In the genomic region with DNA sequence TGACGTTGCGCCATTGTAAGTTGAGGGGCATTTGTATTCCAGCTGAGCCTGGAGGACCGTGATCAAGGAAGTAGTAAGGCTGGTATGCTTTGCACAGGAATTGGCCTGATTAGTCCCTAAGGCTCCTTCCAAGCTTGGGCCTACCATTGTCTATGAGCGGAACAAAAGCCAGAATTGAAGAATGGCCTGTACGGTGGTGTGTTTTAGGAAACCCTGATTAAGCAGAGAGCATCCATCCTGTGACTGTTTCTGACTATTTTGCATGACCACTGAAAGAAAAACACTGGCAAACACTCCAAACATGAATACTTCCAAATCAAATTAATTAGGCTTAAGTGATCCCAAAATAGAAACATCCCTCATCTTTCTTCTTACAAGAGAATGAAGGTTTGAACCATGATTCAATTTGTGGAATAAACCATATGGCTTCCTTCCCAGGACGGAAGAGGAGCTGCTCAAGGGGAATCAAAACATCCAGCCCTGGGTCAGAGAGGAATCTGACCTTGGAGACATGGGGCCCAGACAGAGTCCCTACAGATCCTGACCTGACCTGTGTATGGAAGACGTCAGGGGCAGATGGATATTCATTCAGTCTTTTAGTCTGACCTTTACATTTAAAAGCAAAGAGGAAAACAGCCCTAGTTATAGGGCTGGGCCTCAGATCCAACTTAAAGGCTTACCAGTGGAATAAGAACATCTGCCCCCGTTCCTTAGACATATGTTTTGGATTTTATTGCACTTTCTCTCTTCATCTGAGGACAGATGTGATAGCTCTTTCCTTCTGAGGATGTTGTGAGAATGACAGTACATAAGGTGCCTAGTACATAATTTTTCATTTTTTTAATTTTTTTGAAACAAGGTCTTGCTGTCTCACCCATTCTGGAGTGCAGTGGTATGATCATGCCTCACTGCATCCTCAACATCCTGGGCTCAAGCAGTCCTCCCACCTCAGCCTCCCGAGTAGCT, we compare ENCODE assay signal across 32 cellular contexts. TPM values are rescaled to one million over a fixed set of nuclear protein-coding genes. Genes with fewer than 3 reads are reported as not detected.
DNase-seq lines count a peak whose midpoint lies in the region; ATAC-seq and TF ChIP-seq lines count a peak whose summit lies in the region.
"Had no signal": no experiment of that assay in that cellular context is flagged by ENCODE, and none has a peak within 500 bp of the region (broad histone marks: within the 10 kb centered on the region; RNA-seq: fewer than 3 reads in every experiment).

No MANE protein-coding gene starts in this region.

- ATAC-seq in upper lobe of right lung (no peak), HG03097 (IDR thresholded peaks at IDR 0.05; ENCODE audit: low FRiP score, unreplicated experiment) (no peak)
- ATAC-seq: activated CD4-positive, alpha-beta T cell treated with anti-CD3 and anti-CD28 coated beads for 36 hours; activated CD8-positive, alpha-beta T cell treated with anti-CD3 and anti-CD28 coated beads for 36 hours; foreskin keratinocyte; heart left ventricle; naive thymus-derived CD8-positive, alpha-beta T cell had no signal

- H3K4me1 Mint-ChIP-seq in activated T-helper 1 cell treated with anti-CD3 and anti-CD28 coated beads, Interleukin-12 subunit alpha, Interleukin-12 subunit beta, Interleukin-2, Interleukin-4 antibody, amounts not matched to agents 30 ng/mL and 10 ng/mL and 1 ng/mL, durations not matched to agents 14 hours and 24 hours and 36 hours (ENCODE audit: low read depth), result no peaks in the 10 kb centered on the region
- H3K4me1 Mint-ChIP-seq: activated CD4-positive, alpha-beta T cell treated with anti-CD3 and anti-CD28 coated beads for 36 hours had no signal

- no peak overlapping the region for H3K9ac ChIP-seq in adipocyte (ENCODE audit: low read length)

- H3K9me3 Mint-ChIP-seq in activated T-helper 1 cell treated with anti-CD3 and anti-CD28 coated beads, Interleukin-12 subunit alpha, Interleukin-12 subunit beta, Interleukin-2, Interleukin-4 antibody, amounts not matched to agents 30 ng/mL and 10 ng/mL and 1 ng/mL, durations not matched to agents 14 hours and 24 hours and 36 hours, result no peaks in the 10 kb centered on the region
- H3K9me3 Mint-ChIP-seq: activated CD8-positive, alpha-beta T cell treated with anti-CD3 and anti-CD28 coated beads for 36 hours; activated naive CD4-positive, alpha-beta T cell treated with anti-CD3 and anti-CD28 coated beads for 36 hours; naive thymus-derived CD8-positive, alpha-beta T cell had no signal

- H3K27me3 Mint-ChIP-seq in activated T-helper 1 cell treated with anti-CD3 and anti-CD28 coated beads, Interleukin-12 subunit alpha, Interleukin-12 subunit beta, Interleukin-2, Interleukin-4 antibody, amounts not matched to agents 30 ng/mL and 10 ng/mL and 1 ng/mL, durations not matched to agents 14 hours and 24 hours and 36 hours (ENCODE audit: insufficient read depth), result peaks cover 14% of the 10 kb centered on the region
- H3K27me3 Mint-ChIP-seq: activated CD4-positive, alpha-beta T cell treated with anti-CD3 and anti-CD28 coated beads for 36 hours; activated CD8-positive, alpha-beta T cell treated with anti-CD3 and anti-CD28 coated beads for 36 hours had no signal

- H3K36me3 Mint-ChIP-seq in activated T-helper 1 cell treated with anti-CD3 and anti-CD28 coated beads, Interleukin-12 subunit alpha, Interleukin-12 subunit beta, Interleukin-2, Interleukin-4 antibody, amounts not matched to agents 30 ng/mL and 10 ng/mL and 1 ng/mL, durations not matched to agents 14 hours and 24 hours and 36 hours (ENCODE audit: low read depth), result no peaks in the 10 kb centered on the region
- H3K36me3 Mint-ChIP-seq: naive thymus-derived CD8-positive, alpha-beta T cell had no signal

- H3K27me3 ChIP-seq in adipocyte (replicated peaks; ENCODE audit: control insufficient read depth, insufficient read depth, low read length) (no peaks in the 10 kb centered on the region), upper lobe of right lung (no peaks in the 10 kb centered on the region)
- H3K27me3 ChIP-seq: heart left ventricle had no signal

- TF ChIP-seq CTCF in fibroblast of villous mesenchyme (IDR thresholded peaks at IDR 0.05; ENCODE audit: insufficient read depth, low read depth, low read length), result no peak
- no peak for TF ChIP-seq CTCF in upper lobe of right lung (IDR thresholded peaks at IDR 0.05)

- H3K36me3 ChIP-seq in adipocyte (ENCODE audit: control insufficient read depth, insufficient read depth, low read length, severe bottlenecking) (no peaks in the 10 kb centered on the region), upper lobe of right lung (no peaks in the 10 kb centered on the region)
- H3K36me3 ChIP-seq: HAP-1, heart left ventricle had no signal

- H3K4me1 ChIP-seq in adipocyte (ENCODE audit: control insufficient read depth, insufficient read depth, low read length) (peaks cover 16% of the 10 kb centered on the region), upper lobe of right lung (no peaks in the 10 kb centered on the region)
- H3K4me1 ChIP-seq: foreskin keratinocyte, HAP-1 had no signal

- intact Hi-C loops in upper lobe of right lung (cut with DNase I), result no loop called here
- intact Hi-C loops in activated T-helper 1 cell treated with anti-CD3 and anti-CD28 coated beads, Interleukin-12 subunit alpha, Interleukin-12 subunit beta, Interleukin-2, Interleukin-4 antibody, amounts not matched to agents 30 ng/mL and 10 ng/mL and 1 ng/mL, durations not matched to agents 14 hours and 24 hours and 36 hours (cut with micrococcal nuclease), result no loop called here

- no peak overlapping the region for H3K4me3 Mint-ChIP-seq in activated T-helper 1 cell treated with anti-CD3 and anti-CD28 coated beads, Interleukin-12 subunit alpha, Interleukin-12 subunit beta, Interleukin-2, Interleukin-4 antibody, amounts not matched to agents 30 ng/mL and 10 ng/mL and 1 ng/mL, durations not matched to agents 14 hours and 24 hours and 36 hours
- H3K4me3 Mint-ChIP-seq: activated CD4-positive, alpha-beta T cell treated with anti-CD3 and anti-CD28 coated beads for 36 hours; activated CD8-positive, alpha-beta T cell treated with anti-CD3 and anti-CD28 coated beads for 36 hours; activated naive CD4-positive, alpha-beta T cell treated with anti-CD3 and anti-CD28 coated beads for 36 hours; CD4-positive, alpha-beta memory T cell; naive thymus-derived CD8-positive, alpha-beta T cell had no signal

- H3K27ac Mint-ChIP-seq in activated T-helper 1 cell treated with anti-CD3 and anti-CD28 coated beads, Interleukin-12 subunit alpha, Interleukin-12 subunit beta, Interleukin-2, Interleukin-4 antibody, amounts not matched to agents 30 ng/mL and 10 ng/mL and 1 ng/mL, durations not matched to agents 14 hours and 24 hours and 36 hours, result no peak overlapping the region
- H3K27ac Mint-ChIP-seq: activated CD4-positive, alpha-beta T cell treated with anti-CD3 and anti-CD28 coated beads for 36 hours; activated CD8-positive, alpha-beta T cell treated with anti-CD3 and anti-CD28 coated beads for 36 hours; activated naive CD4-positive, alpha-beta T cell treated with anti-CD3 and anti-CD28 coated beads for 36 hours; CD4-positive, alpha-beta memory T cell; naive thymus-derived CD8-positive, alpha-beta T cell had no signal

- H3K9me3 ChIP-seq in adipocyte (ENCODE audit: control insufficient read depth, low read length) (no peaks in the 10 kb centered on the region), upper lobe of right lung (no peaks in the 10 kb centered on the region)
- H3K9me3 ChIP-seq: HAP-1, heart left ventricle had no signal

- H3K4me3 ChIP-seq in adipocyte (ENCODE audit: low read length) (no peak overlapping the region), fibroblast of villous mesenchyme (ENCODE audit: low read depth, low read length) (no peak overlapping the region), upper lobe of right lung (no peak overlapping the region)
- H3K4me3 ChIP-seq: HAP-1, heart left ventricle, lung had no signal

- peak overlapping the region; percentile 48 for H3K27ac ChIP-seq in upper lobe of right lung
- H3K27ac ChIP-seq: 22Rv1, foreskin keratinocyte, heart left ventricle, VCaP had no signal

- DNase-seq in DMS 273 (lab: John Stamatoyannopoulos, UW; ENCODE audit: unreplicated experiment), result peak; percentile 55
- DNase-seq in DMS 273 treated with DMSO at 0.1 percent for 48 hours (lab: John Stamatoyannopoulos, UW), result no peak
- peak; percentile 44 for DNase-seq in adipocyte (ENCODE audit: low read depth)
- DNase-seq in fibroblast of villous mesenchyme (ENCODE audit: low read depth), result peak; percentile 44
- no peak for DNase-seq in upper lobe of right lung
- DNase-seq in activated T-helper 1 cell treated with anti-CD3 and anti-CD28 coated beads, Interleukin-12 subunit alpha, Interleukin-12 subunit beta, Interleukin-2, Interleukin-4 antibody, amounts not matched to agents 30 ng/mL and 10 ng/mL and 1 ng/mL, durations not matched to agents 14 hours and 24 hours and 36 hours (ENCODE audit: low spot score), result no peak
- DNase-seq in D341Med (ENCODE audit: low spot score), result no peak
- DNase-seq: activated CD4-positive, alpha-beta T cell treated with anti-CD3 and anti-CD28 coated beads for 36 hours; activated CD8-positive, alpha-beta memory T cell treated with anti-CD3 and anti-CD28 coated beads, Interleukin-2, amount 50 U/mL, for 48 hours; activated CD8-positive, alpha-beta T cell treated with anti-CD3 and anti-CD28 coated beads for 36 hours; activated naive CD4-positive, alpha-beta T cell treated with anti-CD3 and anti-CD28 coated beads for 36 hours; AML-193; amygdala; CD4-positive, alpha-beta memory T cell; effector CD8-positive, alpha-beta T cell; EL; foreskin keratinocyte; heart left ventricle; naive thymus-derived CD8-positive, alpha-beta T cell; NCI-H748 treated with DMSO at 0.1 percent for 48 hours; occipital lobe; SHP77 treated with DMSO at 0.1 percent for 48 hours; stimulated activated CD4-positive, alpha-beta T cell treated with anti-CD3 and anti-CD28 coated beads, Interleukin-4, amount 100 ng/mL, for 24 hours; substantia nigra; SW 1271; T-helper 9 cell; trophoblast cell had no signal

RNA-seq across cellular contexts. Expression of a gene that starts 17.7 kb away (rescaled TPM):
- total RNA-seq in fibroblast of villous mesenchyme (30.9 and 32.8 TPM in 2 replicates), upper lobe of right lung (20.1 TPM)
- total RNA-seq in activated T-helper 1 cell treated with anti-CD3 and anti-CD28 coated beads, Interleukin-12 subunit alpha, Interleukin-12 subunit beta, Interleukin-2, Interleukin-4 antibody, amounts not matched to agents 30 ng/mL and 10 ng/mL and 1 ng/mL, durations not matched to agents 14 hours and 24 hours and 36 hours, result 3.8 and 4.4 TPM in 2 replicates

Comparison
In these comparisons a context has a peak if more than half of its experiments do, and no peak if none do; other contexts are left out.
1. DNase-seq: peak in DMS 273 (single experiment), adipocyte (single experiment) and fibroblast of villous mesenchyme (single experiment); none in DMS 273 treated with DMSO at 0.1 percent for 48 hours (single experiment), upper lobe of right lung (single experiment), activated T-helper 1 cell treated with anti-CD3 and anti-CD28 coated beads, Interleukin-12 subunit alpha, Interleukin-12 subunit beta, Interleukin-2, Interleukin-4 antibody, amounts not matched to agents 30 ng/mL and 10 ng/mL and 1 ng/mL, durations not matched to agents 14 hours and 24 hours and 36 hours (single experiment) and D341Med (single experiment).